Comparison of ENCODE assay signal across 8 cellular contexts in genomic region chr6:43476744-43477143, GRCh38. TPM values are rescaled to one million over a fixed set of nuclear protein-coding genes. Genes with fewer than 3 reads are reported as not detected.
DNase-seq lines count a peak whose midpoint lies in the region; ATAC-seq and TF ChIP-seq lines count a peak whose summit lies in the region.

No MANE protein-coding gene starts in this region.

- H3K9ac ChIP-seq in Karpas-422 (ENCODE audit: low read length) (peak overlapping the region; percentile 81), neural cell (ENCODE audit: low read length) (peak overlapping the region; percentile 73)

- H4K20me1 ChIP-seq in Karpas-422 (ENCODE audit: insufficient read depth, low read depth, low read length) = no peaks in the 10 kb centered on the region
- no peaks in the 10 kb centered on the region for H4K20me1 ChIP-seq in neural cell (ENCODE audit: insufficient read depth)

- H3K9me2 ChIP-seq in Karpas-422 (replicated peaks; ENCODE audit: insufficient read depth, low read length) (no peaks in the 10 kb centered on the region), neural cell (ENCODE audit: insufficient read depth, low read length) (no peaks in the 10 kb centered on the region)

- H3K36me3 Mint-ChIP-seq in CD14-positive monocyte = peaks cover 3 to 6% of the 10 kb centered on the region in 2 donors
- H3K36me3 Mint-ChIP-seq in chondrocyte (ENCODE audit: low read depth) = no peaks in the 10 kb centered on the region

- H3K36me3 ChIP-seq in Karpas-422 (ENCODE audit: insufficient read depth, low read length) (no peaks in the 10 kb centered on the region), neural cell (ENCODE audit: insufficient read depth, low read length) (no peaks in the 10 kb centered on the region)

- H3K9me3 Mint-ChIP-seq in CD14-positive monocyte (no peaks in the 10 kb centered on the region), chondrocyte (ENCODE audit: low read depth) (no peaks in the 10 kb centered on the region)

- H3K4me3 Mint-ChIP-seq in CD14-positive monocyte (peak overlapping the region; percentile 88 to 93), chondrocyte (ENCODE audit: unreplicated experiment) (peak overlapping the region; percentile 85)

- no peaks in the 10 kb centered on the region for H3K9me3 ChIP-seq in Karpas-422 (ENCODE audit: low read length)
- H3K9me3 ChIP-seq in neural cell (ENCODE audit: low read length) = no peaks in the 10 kb centered on the region

- H2AFZ ChIP-seq in Karpas-422 (ENCODE audit: low read length) (peak overlapping the region; percentile 30), neural cell (ENCODE audit: low read depth, low read length) (peak overlapping the region; percentile 87)

- H3K4me2 ChIP-seq in Karpas-422 (ENCODE audit: low read depth, low read length, poor library complexity, severe bottlenecking) (peak overlapping the region; percentile 94), neural cell (ENCODE audit: low read length) (peak overlapping the region; percentile 68)

- H3K27ac Mint-ChIP-seq in CD14-positive monocyte (peak overlapping the region; percentile 92 to 99 (median 97)), chondrocyte (ENCODE audit: unreplicated experiment) (peak overlapping the region; percentile 96)

- no peak for TF ChIP-seq EP300 in neural cell (conservative IDR thresholded peaks at IDR 0.05; ENCODE audit: poor library complexity, severe bottlenecking)

- peaks cover 32% of the 10 kb centered on the region for H3K4me1 ChIP-seq in Karpas-422 (ENCODE audit: low read length)

- peaks cover 25% of the 10 kb centered on the region for H3K4me1 Mint-ChIP-seq in CD14-positive monocyte
- H3K4me1 Mint-ChIP-seq in chondrocyte (ENCODE audit: low read depth) = peaks cover 36% of the 10 kb centered on the region

- intact Hi-C loops in CD14-positive monocyte (cut with micrococcal nuclease) = no loop called here

- TF ChIP-seq CTCF in CD14-positive monocyte (IDR thresholded peaks at IDR 0.05) (no peak), chondrocyte (IDR thresholded peaks at IDR 0.05) (no peak), neural cell (IDR thresholded peaks at IDR 0.05; ENCODE audit: poor library complexity, severe bottlenecking) (no peak)

- H3F3A ChIP-seq in neural cell (ENCODE audit: insufficient read depth, low read length, poor library complexity, severe bottlenecking) = no peaks in the 10 kb centered on the region

- H3K27ac ChIP-seq in Karpas-422 (ENCODE audit: low read length) = no peak overlapping the region
- peak overlapping the region; percentile 77 for H3K27ac ChIP-seq in neural cell (ENCODE audit: low read length)

- peaks cover 39% of the 10 kb centered on the region for H3K79me2 ChIP-seq in Karpas-422 (ENCODE audit: low read length)
- peaks cover 30% of the 10 kb centered on the region for H3K79me2 ChIP-seq in neural cell (replicated peaks; ENCODE audit: insufficient read depth, low read length)

- DNase-seq in CD14-positive monocyte (ENCODE audit: low spot score) (no peak), Karpas-422 (no peak), chondrocyte (ENCODE audit: low spot score) (no peak), NCI-H510A treated with DMSO at 0.1 percent for 48 hours (lab: John Stamatoyannopoulos, UW) (no peak)

- no peaks in the 10 kb centered on the region for H3K27me3 ChIP-seq in Karpas-422 (ENCODE audit: low read length)
- no peaks in the 10 kb centered on the region for H3K27me3 ChIP-seq in neural cell (ENCODE audit: insufficient read depth, low read depth, low read length)

- H3K27me3 Mint-ChIP-seq in CD14-positive monocyte (ENCODE audit: low read depth in 3 of 3) (peaks cover 1 to 5% (median 2%) of the 10 kb centered on the region in 3 donors), chondrocyte (ENCODE audit: low read depth) (peaks cover 1% of the 10 kb centered on the region)

- ATAC-seq in HG02571 (IDR thresholded peaks at IDR 0.05; ENCODE audit: unreplicated experiment) = no peak
- no peak for ATAC-seq in HG02623 (IDR thresholded peaks at IDR 0.05; ENCODE audit: unreplicated experiment)
- ATAC-seq in GM18868 (IDR thresholded peaks at IDR 0.05; ENCODE audit: unreplicated experiment) = no peak

- peak overlapping the region; percentile 95 for H3K4me3 ChIP-seq in Karpas-422 (ENCODE audit: low read length)
- peak overlapping the region; percentile 82 for H3K4me3 ChIP-seq in neural cell (ENCODE audit: low read length)

- TF ChIP-seq RAD21 in neural cell (conservative IDR thresholded peaks at IDR 0.05) = no peak

TF ChIP-seq in neural cell, 6 proteins besides CTCF, POLR2A, EP300 and RAD21:
- TF ChIP-seq EZH2 (IDR thresholded peaks at IDR 0.05; ENCODE audit: borderline replicate concordance, insufficient read depth, low read length, poor library complexity, severe bottlenecking) (no peak), TAF1 (IDR thresholded peaks at IDR 0.05; ENCODE audit: low read depth) (no peak), POLR2AphosphoS5 (IDR thresholded peaks at IDR 0.05) (no peak), SMC3 (conservative IDR thresholded peaks at IDR 0.05; ENCODE audit: poor library complexity) (no peak), MXI1 (conservative IDR thresholded peaks at IDR 0.05; ENCODE audit: poor library complexity, severe bottlenecking) (no peak)
- TF ChIP-seq, protein P1, sequence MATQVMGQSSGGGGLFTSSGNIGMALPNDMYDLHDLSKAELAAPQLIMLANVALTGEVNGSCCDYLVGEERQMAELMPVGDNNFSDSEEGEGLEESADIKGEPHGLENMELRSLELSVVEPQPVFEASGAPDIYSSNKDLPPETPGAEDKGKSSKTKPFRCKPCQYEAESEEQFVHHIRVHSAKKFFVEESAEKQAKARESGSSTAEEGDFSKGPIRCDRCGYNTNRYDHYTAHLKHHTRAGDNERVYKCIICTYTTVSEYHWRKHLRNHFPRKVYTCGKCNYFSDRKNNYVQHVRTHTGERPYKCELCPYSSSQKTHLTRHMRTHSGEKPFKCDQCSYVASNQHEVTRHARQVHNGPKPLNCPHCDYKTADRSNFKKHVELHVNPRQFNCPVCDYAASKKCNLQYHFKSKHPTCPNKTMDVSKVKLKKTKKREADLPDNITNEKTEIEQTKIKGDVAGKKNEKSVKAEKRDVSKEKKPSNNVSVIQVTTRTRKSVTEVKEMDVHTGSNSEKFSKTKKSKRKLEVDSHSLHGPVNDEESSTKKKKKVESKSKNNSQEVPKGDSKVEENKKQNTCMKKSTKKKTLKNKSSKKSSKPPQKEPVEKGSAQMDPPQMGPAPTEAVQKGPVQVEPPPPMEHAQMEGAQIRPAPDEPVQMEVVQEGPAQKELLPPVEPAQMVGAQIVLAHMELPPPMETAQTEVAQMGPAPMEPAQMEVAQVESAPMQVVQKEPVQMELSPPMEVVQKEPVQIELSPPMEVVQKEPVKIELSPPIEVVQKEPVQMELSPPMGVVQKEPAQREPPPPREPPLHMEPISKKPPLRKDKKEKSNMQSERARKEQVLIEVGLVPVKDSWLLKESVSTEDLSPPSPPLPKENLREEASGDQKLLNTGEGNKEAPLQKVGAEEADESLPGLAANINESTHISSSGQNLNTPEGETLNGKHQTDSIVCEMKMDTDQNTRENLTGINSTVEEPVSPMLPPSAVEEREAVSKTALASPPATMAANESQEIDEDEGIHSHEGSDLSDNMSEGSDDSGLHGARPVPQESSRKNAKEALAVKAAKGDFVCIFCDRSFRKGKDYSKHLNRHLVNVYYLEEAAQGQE (IDR thresholded peaks at IDR 0.05; ENCODE audit: borderline replicate concordance) = no peak

RNA-seq across cellular contexts. Expression of gene TJAP1, which starts 0.6 kb away (rescaled TPM):
- polyA plus RNA-seq in CD14-positive monocyte (1 to 10 TPM; 3.2 TPM), neural cell (11.4 and 12.6 TPM in 2 replicates)
- total RNA-seq in Karpas-422 (2014; rRNA removed; shearing (Covaris generic); ENCODE audit: low replicate concordance) = 16.3 and 17.3 TPM in 2 replicates
- 27.7 to 35.3 TPM (median 31.0 TPM) in 3 replicates for total RNA-seq in chondrocyte
- polyA minus RNA-seq in neural cell = 9.1 and 11.4 TPM in 2 replicates

RNA-seq across cellular contexts. Expression of gene DLK2, which starts 21.4 kb away (rescaled TPM):
- polyA plus RNA-seq in CD14-positive monocyte (not detected), neural cell (17.2 and 19.8 TPM in 2 replicates)
- 1.5 and 3.1 TPM in 2 replicates for total RNA-seq in Karpas-422 (2014; rRNA removed; shearing (Covaris generic); ENCODE audit: low replicate concordance)
- total RNA-seq in chondrocyte = 0.29 to 1.3 TPM (median 1.1 TPM) in 3 replicates
- 12.8 and 15.3 TPM in 2 replicates for polyA minus RNA-seq in neural cell

RNA-seq across cellular contexts. Expression of gene LRRC73, which starts 33.4 kb away (rescaled TPM):
- polyA plus RNA-seq in CD14-positive monocyte = not detected
- total RNA-seq in Karpas-422 (2014; rRNA removed; shearing (Covaris generic); ENCODE audit: low replicate concordance) = 0.19 and 0.69 TPM in 2 replicates
- total RNA-seq in chondrocyte = 0.24 to 0.62 TPM (median 0.49 TPM) in 3 replicates
- 4.7 and 6.9 TPM in 2 replicates for polyA plus RNA-seq in neural cell
- 3.5 and 4.9 TPM in 2 replicates for polyA minus RNA-seq in neural cell

RNA-seq across cellular contexts. Expression of gene YIPF3, which starts 40.0 kb away (rescaled TPM):
- polyA plus RNA-seq in CD14-positive monocyte (100 to 1,000 TPM; 112 to 123 TPM), neural cell (236 and 244 TPM in 2 replicates)
- 50.3 and 66.7 TPM in 2 replicates for total RNA-seq in Karpas-422 (2014; rRNA removed; shearing (Covaris generic); ENCODE audit: low replicate concordance)
- 131 to 142 TPM (median 133 TPM) in 3 replicates for total RNA-seq in chondrocyte
- 99.9 and 104 TPM in 2 replicates for polyA minus RNA-seq in neural cell

RNA-seq across cellular contexts. Expression of gene POLR1C, which starts 40.1 kb away (rescaled TPM):
- 1 to 10 TPM; 4.5 to 6.1 TPM for polyA plus RNA-seq in CD14-positive monocyte
- 50.0 and 59.4 TPM in 2 replicates for total RNA-seq in Karpas-422 (2014; rRNA removed; shearing (Covaris generic); ENCODE audit: low replicate concordance)
- 19.3 to 28.2 TPM (median 20.1 TPM) in 3 replicates for total RNA-seq in chondrocyte
- polyA plus RNA-seq in neural cell = 62.0 and 88.7 TPM in 2 replicates
- polyA minus RNA-seq in neural cell = 28.5 and 31.4 TPM in 2 replicates
